In genomic region chr12:132444957-132445883, GRCh38 we compare ENCODE assay signal across 8 cellular contexts. TPM values are rescaled to one million over a fixed set of nuclear protein-coding genes. Genes with fewer than 3 reads are reported as not detected.
A peak's percentile ranks its signal among the peaks of the same experiment; 100 is the strongest.
DNase-seq lines count a peak whose midpoint lies in the region; ATAC-seq and TF ChIP-seq lines count a peak whose summit lies in the region.

No MANE protein-coding gene starts in this region.

- intact Hi-C loops in lower leg skin (cut with DNase I; ENCODE audit: low total_unique reads), result no loop called here

- DNase-seq in GM13977 (ENCODE audit: low spot score) (peak; percentile 85), UCSD-AML1 (lab: John Stamatoyannopoulos, UW; ENCODE audit: unreplicated experiment) (peak; percentile 66), cardiac fibroblast (ENCODE audit: low read depth in 2 of 2) (no peak), lower leg skin (ENCODE audit: low spot score in 2 of 2) (no peak)
- DNase-seq in stimulated activated naive CD4-positive, alpha-beta T cell (lab: John Stamatoyannopoulos, UW), result peak; percentile 52 to 86 (median 77)

- H3K4me3 ChIP-seq in cardiac fibroblast (replicated peaks in 1 of 2; ENCODE audit: low read depth in 2 of 2, low read length in 2 of 2), result peak overlapping the region; percentile 30 to 36
- H3K4me3 ChIP-seq in mucosa of stomach (ENCODE audit: low read length), result peak overlapping the region; percentile 14
- H3K4me3 ChIP-seq in lower leg skin (ENCODE audit: low read depth, poor library complexity, severe bottlenecking), result no peak overlapping the region

- ATAC-seq in HG03378 (IDR thresholded peaks at IDR 0.05; ENCODE audit: unreplicated experiment), result peak; percentile 46
- ATAC-seq in GM21737 (IDR thresholded peaks at IDR 0.05; ENCODE audit: unreplicated experiment), result no peak

- TF ChIP-seq CTCF in GM13977 (IDR thresholded peaks at IDR 0.05; ENCODE audit: extremely low read depth, insufficient read depth, missing control alignments) (no peak), cardiac fibroblast (IDR thresholded peaks at IDR 0.05; ENCODE audit: low read depth, low read length) (no peak), lower leg skin (IDR thresholded peaks at IDR 0.05) (no peak)

- H3K9me3 ChIP-seq in mucosa of stomach (ENCODE audit: control insufficient read depth, low read length), result no peaks in the 10 kb centered on the region

- H3K4me1 ChIP-seq in mucosa of stomach (ENCODE audit: control insufficient read depth, insufficient read depth, low read length), result peaks cover 11% of the 10 kb centered on the region

- no peaks in the 10 kb centered on the region for H3K36me3 ChIP-seq in mucosa of stomach (ENCODE audit: control insufficient read depth, insufficient read depth, low read length)

- peaks cover 15% of the 10 kb centered on the region for H3K27me3 ChIP-seq in mucosa of stomach (ENCODE audit: control insufficient read depth, insufficient read depth, low read length)

- in situ Hi-C loops in GM13977 (cut with MboI; ENCODE audit: low pct_unique_long_range_greater_than_20kb, low sequenced_read_pairs, unreplicated experiment), result no loop called here

- H3K9ac ChIP-seq in mucosa of stomach (ENCODE audit: low read length), result peak overlapping the region; percentile 59

- WGBS in lower leg skin, 2 donors, result 35 to 40% methylated on average over 34 to 37 of the region's 37 CpGs

- no peak for TF ChIP-seq POLR2A in lower leg skin (IDR thresholded peaks at IDR 0.05)

RNA-seq across cellular contexts. Expression of gene FBRSL1, which starts 44.7 kb away (rescaled TPM):
- 100 to 1,000 TPM in 1 of 4 donors, 10 to 100 TPM in 3; 15.5 to 250 (median 19.6) TPM for total RNA-seq in lower leg skin

Comparison
In these comparisons a context has a peak if more than half of its experiments do, and no peak if none do; other contexts are left out.
1. DNase-seq: peak in GM13977 (single experiment), UCSD-AML1 (single experiment) and stimulated activated naive CD4-positive, alpha-beta T cell (6 of 6); none in cardiac fibroblast (0 of 2) and lower leg skin (0 of 2).